In genomic region chr4:143384381-143384994, GRCh38 we compare ENCODE assay signal across 14 cellular contexts. TPM values are rescaled to one million over a fixed set of nuclear protein-coding genes. Genes with fewer than 3 reads are reported as not detected.
DNase-seq lines count a peak whose midpoint lies in the region; ATAC-seq, FAIRE-seq and TF ChIP-seq lines count a peak whose summit lies in the region.
"Had no signal": no experiment of that assay in that cellular context is flagged by ENCODE, and none has a peak within 500 bp of the region (broad histone marks: within the 10 kb centered on the region; RNA-seq: fewer than 3 reads in every experiment).

No MANE protein-coding gene starts in this region.

- ATAC-seq in thoracic aorta (ENCODE audit: insufficient number of reproducible peaks, low FRiP score, low read depth) = peak; percentile 71
- ATAC-seq: natural killer cell treated with Interleukin-12 subunit alpha and Interleukin-12 subunit beta and Interleukin-15 and Interleukin-18, amount 100 ng/mL, for 72 hours had no signal

- H3K36me3 ChIP-seq in kidney (ENCODE audit: control insufficient read depth in 1 of 2, insufficient read depth in 2 of 2, low read length in 2 of 2) = no peaks in the 10 kb centered on the region
- no peaks in the 10 kb centered on the region for H3K36me3 ChIP-seq in thoracic aorta

- H3K4me3 ChIP-seq in kidney (ENCODE audit: low read length in 2 of 2) = no peak overlapping the region
- no peak overlapping the region for H3K4me3 ChIP-seq in thoracic aorta

- peaks cover 26 to 34% of the 10 kb centered on the region in 2 donors for H3K4me1 ChIP-seq in kidney (ENCODE audit: control insufficient read depth in 1 of 2, insufficient read depth in 1 of 2, low read depth in 1 of 2, low read length in 2 of 2)
- peaks cover 49 to 90% of the 10 kb centered on the region in 2 donors for H3K4me1 ChIP-seq in thoracic aorta (ENCODE audit: control insufficient read depth in 1 of 2, low read depth in 2 of 2)

- H3K9me3 ChIP-seq in kidney (ENCODE audit: control insufficient read depth in 1 of 2, low read length in 2 of 2) (no peaks in the 10 kb centered on the region), thoracic aorta (no peaks in the 10 kb centered on the region)

- H3K9ac ChIP-seq in kidney (ENCODE audit: low read length in 2 of 2) = no peak overlapping the region

- TF ChIP-seq CTCF in kidney (IDR thresholded peaks at IDR 0.05; ENCODE audit: borderline replicate concordance, extremely low read depth, insufficient read depth) = peak; percentile 5
- TF ChIP-seq CTCF in thoracic aorta (IDR thresholded peaks at IDR 0.05) = no peak

- H3K27ac ChIP-seq in kidney (ENCODE audit: low read depth in 2 of 2, low read length in 2 of 2) (no peak overlapping the region), thoracic aorta (peak overlapping the region; percentile 5 to 75)

- H3K27me3 ChIP-seq in thoracic aorta (replicated peaks; ENCODE audit: insufficient read depth) = no peaks in the 10 kb centered on the region

- intact Hi-C loops in kidney (cut with DNase I) = no loop called here

- FAIRE-seq in kidney (lab: Jason Lieb, UNC) = no peak
- FAIRE-seq: GM12892 had no signal

- DNase-seq in HCEC 1CT (peak; percentile 22), cerebellum (ENCODE audit: low spot score) (peak; percentile 43), kidney (no peak), thoracic aorta (ENCODE audit: low spot score) (no peak), SHP77 treated with DMSO at 0.1 percent for 48 hours (lab: John Stamatoyannopoulos, UW) (no peak), DMS153 (lab: John Stamatoyannopoulos, UW) (no peak), NCI-H82 (lab: John Stamatoyannopoulos, UW) (no peak)
- DNase-seq in activated CD4-positive, alpha-beta T cell treated with anti-CD3 and anti-CD28 coated beads, Interleukin-2, amount 50 U/mL, for 4 hours = no peak
- DNase-seq: activated CD8-positive, alpha-beta memory T cell treated with anti-CD3 and anti-CD28 coated beads for 24 hours; activated naive CD8-positive, alpha-beta T cell treated with anti-CD3 and anti-CD28 coated beads, Interleukin-2, amount 10 ng/mL, durations not matched to agents 7 days and 5 days; NCI-H2029; OCI-M1 had no signal

RNA-seq across cellular contexts. Expression of gene GAB1, which starts 47.8 kb away (rescaled TPM):
- total RNA-seq in cerebellum (65.7 TPM), kidney (38.0 TPM), thoracic aorta (10 to 100 TPM; 48.3 to 77.3 TPM)
- polyA plus RNA-seq in kidney (ENCODE audit: insufficient read depth, low read depth, low replicate concordance) = 3.6 TPM

Comparison
In these comparisons a context has a peak if more than half of its experiments do, and no peak if none do; other contexts are left out.
1. DNase-seq: peak in HCEC 1CT (single experiment) and cerebellum (single experiment); none in kidney (single experiment), thoracic aorta (single experiment), activated CD4-positive, alpha-beta T cell treated with anti-CD3 and anti-CD28 coated beads, Interleukin-2, amount 50 U/mL, for 4 hours (0 of 2), SHP77 treated with DMSO at 0.1 percent for 48 hours (single experiment), DMS153 (single experiment) and NCI-H82 (single experiment).
2. H3K27ac ChIP-seq: peak in thoracic aorta (2 of 2); none in kidney (0 of 2).